1 cellular context compared by ENCODE assay signal in the genomic region with DNA sequence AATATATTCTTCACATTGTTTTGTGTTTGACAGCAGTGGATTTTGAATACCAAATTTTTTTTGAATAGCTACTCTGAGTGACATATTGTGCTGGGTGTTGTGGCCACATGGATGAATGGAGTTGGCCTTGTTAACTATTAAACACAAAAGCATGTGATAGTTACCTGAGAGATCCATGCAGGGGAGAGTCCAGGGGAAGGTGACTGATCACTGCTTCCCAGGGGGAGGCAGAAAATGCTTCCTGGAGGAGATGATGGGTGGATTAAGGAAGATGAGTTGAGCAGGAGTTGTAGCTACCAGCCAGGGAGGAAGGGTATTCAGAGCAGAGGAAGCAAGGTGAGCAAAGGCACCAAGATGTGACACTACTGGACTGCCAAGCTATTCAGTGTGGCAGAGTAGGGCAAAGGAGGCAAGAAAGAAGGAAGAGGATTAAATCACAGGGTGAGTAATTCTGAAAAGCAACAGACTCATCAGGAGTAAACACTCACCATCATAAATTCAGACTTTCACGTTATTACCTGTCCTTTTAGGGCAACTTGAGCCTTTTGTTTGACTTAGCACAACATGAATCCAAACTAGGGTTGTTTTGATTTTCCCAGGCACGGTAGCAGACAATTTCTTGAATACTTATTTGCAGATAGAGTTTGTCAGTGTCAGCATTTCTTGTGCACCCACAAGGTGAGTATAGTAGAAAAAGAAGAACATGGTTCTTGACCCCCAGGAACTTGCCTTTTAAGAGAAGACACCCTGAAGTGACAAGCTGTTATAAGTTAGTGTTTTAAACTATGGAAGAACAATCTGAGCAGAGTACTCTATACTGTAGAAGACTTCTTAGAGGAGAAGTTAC.
TF ChIP-seq lines count a peak whose summit lies in the region.

No MANE protein-coding gene starts in this region.

TF ChIP-seq in K562, 482 proteins besides CTCF, POLR2A, EP300 and RAD21 (continued from another document):
- TF ChIP-seq, protein P1, sequence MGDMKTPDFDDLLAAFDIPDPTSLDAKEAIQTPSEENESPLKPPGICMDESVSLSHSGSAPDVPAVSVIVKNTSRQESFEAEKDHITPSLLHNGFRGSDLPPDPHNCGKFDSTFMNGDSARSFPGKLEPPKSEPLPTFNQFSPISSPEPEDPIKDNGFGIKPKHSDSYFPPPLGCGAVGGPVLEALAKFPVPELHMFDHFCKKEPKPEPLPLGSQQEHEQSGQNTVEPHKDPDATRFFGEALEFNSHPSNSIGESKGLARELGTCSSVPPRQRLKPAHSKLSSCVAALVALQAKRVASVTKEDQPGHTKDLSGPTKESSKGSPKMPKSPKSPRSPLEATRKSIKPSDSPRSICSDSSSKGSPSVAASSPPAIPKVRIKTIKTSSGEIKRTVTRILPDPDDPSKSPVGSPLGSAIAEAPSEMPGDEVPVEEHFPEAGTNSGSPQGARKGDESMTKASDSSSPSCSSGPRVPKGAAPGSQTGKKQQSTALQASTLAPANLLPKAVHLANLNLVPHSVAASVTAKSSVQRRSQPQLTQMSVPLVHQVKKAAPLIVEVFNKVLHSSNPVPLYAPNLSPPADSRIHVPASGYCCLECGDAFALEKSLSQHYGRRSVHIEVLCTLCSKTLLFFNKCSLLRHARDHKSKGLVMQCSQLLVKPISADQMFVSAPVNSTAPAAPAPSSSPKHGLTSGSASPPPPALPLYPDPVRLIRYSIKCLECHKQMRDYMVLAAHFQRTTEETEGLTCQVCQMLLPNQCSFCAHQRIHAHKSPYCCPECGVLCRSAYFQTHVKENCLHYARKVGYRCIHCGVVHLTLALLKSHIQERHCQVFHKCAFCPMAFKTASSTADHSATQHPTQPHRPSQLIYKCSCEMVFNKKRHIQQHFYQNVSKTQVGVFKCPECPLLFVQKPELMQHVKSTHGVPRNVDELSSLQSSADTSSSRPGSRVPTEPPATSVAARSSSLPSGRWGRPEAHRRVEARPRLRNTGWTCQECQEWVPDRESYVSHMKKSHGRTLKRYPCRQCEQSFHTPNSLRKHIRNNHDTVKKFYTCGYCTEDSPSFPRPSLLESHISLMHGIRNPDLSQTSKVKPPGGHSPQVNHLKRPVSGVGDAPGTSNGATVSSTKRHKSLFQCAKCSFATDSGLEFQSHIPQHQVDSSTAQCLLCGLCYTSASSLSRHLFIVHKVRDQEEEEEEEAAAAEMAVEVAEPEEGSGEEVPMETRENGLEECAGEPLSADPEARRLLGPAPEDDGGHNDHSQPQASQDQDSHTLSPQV (IDR thresholded peaks at IDR 0.05), result no peak
- no peak for TF ChIP-seq ZNF696 (CRISPR knock-in tag; conservative IDR thresholded peaks at IDR 0.05)
- TF ChIP-seq GABPA (tag; conservative IDR thresholded peaks at IDR 0.05; ENCODE audit: low read depth), result no peak
- no peak for TF ChIP-seq KDM4B (IDR thresholded peaks at IDR 0.05; ENCODE audit: borderline replicate concordance in 2 of 2, low read depth in 1 of 2)
- no peak for TF ChIP-seq BRD4 (IDR thresholded peaks at IDR 0.05)
- TF ChIP-seq C11orf30 (IDR thresholded peaks at IDR 0.05; ENCODE audit: low read depth), result peak; percentile 82
- TF ChIP-seq, protein P2, sequence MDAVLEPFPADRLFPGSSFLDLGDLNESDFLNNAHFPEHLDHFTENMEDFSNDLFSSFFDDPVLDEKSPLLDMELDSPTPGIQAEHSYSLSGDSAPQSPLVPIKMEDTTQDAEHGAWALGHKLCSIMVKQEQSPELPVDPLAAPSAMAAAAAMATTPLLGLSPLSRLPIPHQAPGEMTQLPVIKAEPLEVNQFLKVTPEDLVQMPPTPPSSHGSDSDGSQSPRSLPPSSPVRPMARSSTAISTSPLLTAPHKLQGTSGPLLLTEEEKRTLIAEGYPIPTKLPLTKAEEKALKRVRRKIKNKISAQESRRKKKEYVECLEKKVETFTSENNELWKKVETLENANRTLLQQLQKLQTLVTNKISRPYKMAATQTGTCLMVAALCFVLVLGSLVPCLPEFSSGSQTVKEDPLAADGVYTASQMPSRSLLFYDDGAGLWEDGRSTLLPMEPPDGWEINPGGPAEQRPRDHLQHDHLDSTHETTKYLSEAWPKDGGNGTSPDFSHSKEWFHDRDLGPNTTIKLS (IDR thresholded peaks at IDR 0.05; ENCODE audit: borderline replicate concordance, low read depth), result no peak
- peak; percentile 73 for TF ChIP-seq MAFF (IDR thresholded peaks at IDR 0.05; ENCODE audit: low read length)
- no peak for TF ChIP-seq PHTF2 (CRISPR knock-in tag; IDR thresholded peaks at IDR 0.05)
- TF ChIP-seq CREBBP (IDR thresholded peaks at IDR 0.05; ENCODE audit: low read depth, low read length), result no peak
- TF ChIP-seq SRF (CRISPR knock-in tag; IDR thresholded peaks at IDR 0.05), result 0 out of 4 replicates have a peak, but pooled peaks of 1 of the 2 experiments have one; percentile 28
- no peak for TF ChIP-seq FOXJ3 (CRISPR knock-in tag; IDR thresholded peaks at IDR 0.05)
- TF ChIP-seq ZNF561 (CRISPR knock-in tag; conservative IDR thresholded peaks at IDR 0.05), result no peak
- TF ChIP-seq ZNF146 (CRISPR knock-in tag; IDR thresholded peaks at IDR 0.05; ENCODE audit: unreplicated experiment), result no peak
- no peak for TF ChIP-seq RBM39 (optimal IDR thresholded peaks at IDR 0.05; ENCODE audit: low read depth, low read length)
- TF ChIP-seq SAFB2 (IDR thresholded peaks at IDR 0.05; ENCODE audit: borderline replicate concordance, low read depth, low read length, severe bottlenecking), result no peak
- peak; percentile 90 for TF ChIP-seq ZNF316 (IDR thresholded peaks at IDR 0.05)
- TF ChIP-seq FOXK1 (CRISPR knock-in tag; IDR thresholded peaks at IDR 0.05; ENCODE audit: borderline replicate concordance), result 0 out of 2 replicates have a peak, but pooled peaks have one; percentile 22
- no peak for TF ChIP-seq ZNF324 (CRISPR knock-in tag; IDR thresholded peaks at IDR 0.05)
- TF ChIP-seq LCOR (CRISPR knock-in tag; IDR thresholded peaks at IDR 0.05), result no peak
- TF ChIP-seq MAFG (tag; conservative IDR thresholded peaks at IDR 0.05), result peak; percentile 61
- peak; percentile 61; the same call in 1 of the 2 replicates for TF ChIP-seq MAFK (IDR thresholded peaks at IDR 0.05; ENCODE audit: low read length)
- no peak for TF ChIP-seq CBX2 (IDR thresholded peaks at IDR 0.05; ENCODE audit: insufficient read depth, low read length, poor library complexity, severe bottlenecking)
- TF ChIP-seq KAT2B (IDR thresholded peaks at IDR 0.05; ENCODE audit: low read depth, low read length), result no peak
- TF ChIP-seq EHMT2 (IDR thresholded peaks at IDR 0.05), result no peak
- TF ChIP-seq HMGN3 (IDR thresholded peaks at IDR 0.05; ENCODE audit: borderline replicate concordance, extremely low read depth, insufficient read length, low read depth, low read length), result no peak
- no peak for TF ChIP-seq NR2F6 (CRISPR knock-in tag; IDR thresholded peaks at IDR 0.05)
